In the genomic region with DNA sequence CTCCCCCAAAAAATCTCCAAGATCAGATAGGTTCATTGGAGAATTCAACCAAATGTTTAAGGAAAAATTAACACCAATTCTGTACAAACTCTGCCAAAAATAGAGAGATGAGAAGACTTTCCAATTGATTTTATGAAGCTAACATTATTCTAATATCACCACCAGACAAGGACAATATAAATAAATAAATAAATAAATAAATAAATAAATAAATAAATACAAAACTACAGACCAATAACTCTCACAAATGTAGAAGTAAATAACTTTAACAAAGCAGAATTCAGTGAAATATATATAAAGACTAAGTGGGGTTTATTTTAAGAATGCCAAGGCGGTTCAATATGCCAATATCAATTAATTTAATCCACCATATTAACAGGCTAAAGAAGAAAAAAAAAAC, we compare ENCODE assay signal across 28 cellular contexts.
"Had no signal": no experiment of that assay in that cellular context is flagged by ENCODE, and none has a peak within 500 bp of the region (broad histone marks: within the 10 kb centered on the region; RNA-seq: fewer than 3 reads in every experiment).

No MANE protein-coding gene starts in this region.

- H3K27me3 ChIP-seq: colonic mucosa, dorsolateral prefrontal cortex, esophagus muscularis mucosa, esophagus squamous epithelium, foreskin keratinocyte, gastrocnemius medialis, gastroesophageal sphincter, heart left ventricle, heart right ventricle had no signal

- H3K9me3 ChIP-seq: colonic mucosa, esophagus squamous epithelium, gastrocnemius medialis had no signal

- H3K4me1 ChIP-seq: colonic mucosa, esophagus muscularis mucosa, esophagus squamous epithelium, foreskin keratinocyte, gastrocnemius medialis, gastroesophageal sphincter, heart left ventricle, heart right ventricle had no signal

- DNase-seq: colonic mucosa; cortex of kidney; dermis blood vessel endothelial cell; dorsolateral prefrontal cortex; effector CD4-positive, alpha-beta T cell; effector CD8-positive, alpha-beta T cell; effector memory CD4-positive, alpha-beta T cell; effector memory CD8-positive, alpha-beta T cell; endodermal cell; erythroblast; esophagus squamous epithelium; foreskin fibroblast; foreskin keratinocyte; foreskin melanocyte; gastrocnemius medialis; glutamatergic neuron; head of caudate nucleus; heart left ventricle; heart right ventricle had no signal

- H3K36me3 ChIP-seq: colonic mucosa, esophagus muscularis mucosa, esophagus squamous epithelium, gastrocnemius medialis, gastroesophageal sphincter, heart left ventricle, heart right ventricle had no signal

- H3K4me3 ChIP-seq: colonic mucosa, coronary artery, dorsolateral prefrontal cortex, esophagus muscularis mucosa, esophagus squamous epithelium, gastrocnemius medialis, gastroesophageal sphincter, heart left ventricle, heart right ventricle had no signal

- H3K27ac ChIP-seq: colonic mucosa, coronary artery, dorsolateral prefrontal cortex, epithelial cell of prostate, esophagus muscularis mucosa, esophagus squamous epithelium, foreskin keratinocyte, gastrocnemius medialis, gastroesophageal sphincter, heart left ventricle, heart right ventricle had no signal

- ATAC-seq: effector memory CD8-positive, alpha-beta T cell; esophagus mucosa; foreskin keratinocyte; gastrocnemius medialis; gastroesophageal sphincter; heart left ventricle; heart right ventricle had no signal

- FAIRE-seq: colon, endometrium, endothelial cell of umbilical vein, frontal cortex had no signal
